In genomic region chr19:48513289-48514122, GRCh38 we compare ENCODE assay signal across 1 cellular context.
TF ChIP-seq lines count a peak whose summit lies in the region.

No MANE protein-coding gene starts in this region.

TF ChIP-seq in WTC11, 78 proteins besides CTCF, POLR2A, EP300 and RAD21 (continued from another document):
- TF ChIP-seq ATF6 (CRISPR knock-in tag; IDR thresholded peaks at IDR 0.05) (no peak), FOXJ3 (CRISPR knock-in tag; IDR thresholded peaks at IDR 0.05; ENCODE audit: borderline replicate concordance) (no peak), GRHL2 (CRISPR knock-in tag; IDR thresholded peaks at IDR 0.05; ENCODE audit: insufficient replicate concordance, severe bottlenecking) (no peak), TP53 (CRISPR knock-in tag; IDR thresholded peaks at IDR 0.05) (no peak), ZNF416 (CRISPR knock-in tag; IDR thresholded peaks at IDR 0.05) (0 out of 2 replicates have a peak, but pooled peaks have one; percentile 38), FOXP1 (CRISPR knock-in tag; IDR thresholded peaks at IDR 0.05; ENCODE audit: borderline replicate concordance) (no peak), E2F5 (CRISPR knock-in tag; IDR thresholded peaks at IDR 0.05) (peak; percentile 51; the same call in 1 of the 2 replicates), CBFB (CRISPR knock-in tag; IDR thresholded peaks at IDR 0.05; ENCODE audit: low read depth) (no peak), JUN (CRISPR knock-in tag; IDR thresholded peaks at IDR 0.05) (no peak), PRRX2 (CRISPR knock-in tag; IDR thresholded peaks at IDR 0.05) (no peak), SOX15 (CRISPR knock-in tag; IDR thresholded peaks at IDR 0.05) (no peak), GTF2I (CRISPR knock-in tag; conservative IDR thresholded peaks at IDR 0.05) (peak; percentile 97), GABPB1 (CRISPR knock-in tag; IDR thresholded peaks at IDR 0.05) (peak; percentile 51; the same call in 1 of the 2 replicates), IRF2 (CRISPR knock-in tag; IDR thresholded peaks at IDR 0.05; ENCODE audit: borderline replicate concordance, low read depth) (no peak), FOXK1 (CRISPR knock-in tag; IDR thresholded peaks at IDR 0.05) (0 out of 2 replicates have a peak, but pooled peaks have one; percentile 17), NR3C1 (CRISPR knock-in tag; conservative IDR thresholded peaks at IDR 0.05; ENCODE audit: low read depth) (no peak), ZNF317 (CRISPR knock-in tag; IDR thresholded peaks at IDR 0.05; ENCODE audit: borderline replicate concordance, low read depth) (no peak), ATF3 (CRISPR knock-in tag; conservative IDR thresholded peaks at IDR 0.05) (no peak), PREB (CRISPR knock-in tag; IDR thresholded peaks at IDR 0.05; ENCODE audit: borderline replicate concordance) (no peak), ATF2 (CRISPR knock-in tag; IDR thresholded peaks at IDR 0.05; ENCODE audit: borderline replicate concordance, low read depth) (no peak), ZNF423 (CRISPR knock-in tag; IDR thresholded peaks at IDR 0.05) (peak; percentile 42; the same call in 1 of the 2 replicates), ZNF219 (CRISPR knock-in tag; IDR thresholded peaks at IDR 0.05; ENCODE audit: borderline replicate concordance) (no peak), ARID4B (CRISPR knock-in tag; IDR thresholded peaks at IDR 0.05; ENCODE audit: borderline replicate concordance) (peak; percentile 72; the same call in 1 of the 2 replicates), NFYB (CRISPR knock-in tag; conservative IDR thresholded peaks at IDR 0.05; ENCODE audit: low read depth) (no peak), NR1H2 (CRISPR knock-in tag; IDR thresholded peaks at IDR 0.05) (no peak), ELF4 (CRISPR knock-in tag; IDR thresholded peaks at IDR 0.05; ENCODE audit: low read depth) (no peak), HMGXB4 (CRISPR knock-in tag; IDR thresholded peaks at IDR 0.05) (0 out of 2 replicates have a peak, but pooled peaks have one; percentile 66), AR (CRISPR knock-in tag; IDR thresholded peaks at IDR 0.05) (no peak), ZNF138 (CRISPR knock-in tag; conservative IDR thresholded peaks at IDR 0.05) (no peak), TCF7 (CRISPR knock-in tag; IDR thresholded peaks at IDR 0.05; ENCODE audit: low read depth) (no peak), ERG (CRISPR knock-in tag; IDR thresholded peaks at IDR 0.05) (no peak), PRDM15 (CRISPR knock-in tag; IDR thresholded peaks at IDR 0.05) (peak; percentile 64), RORB (CRISPR knock-in tag; IDR thresholded peaks at IDR 0.05) (no peak), IRF1 (CRISPR knock-in tag; IDR thresholded peaks at IDR 0.05) (no peak)
TF ChIP-seq in WTC11: peak in this region for 15.
